Comparison of ENCODE assay signal across 20 cellular contexts in the genomic region with DNA sequence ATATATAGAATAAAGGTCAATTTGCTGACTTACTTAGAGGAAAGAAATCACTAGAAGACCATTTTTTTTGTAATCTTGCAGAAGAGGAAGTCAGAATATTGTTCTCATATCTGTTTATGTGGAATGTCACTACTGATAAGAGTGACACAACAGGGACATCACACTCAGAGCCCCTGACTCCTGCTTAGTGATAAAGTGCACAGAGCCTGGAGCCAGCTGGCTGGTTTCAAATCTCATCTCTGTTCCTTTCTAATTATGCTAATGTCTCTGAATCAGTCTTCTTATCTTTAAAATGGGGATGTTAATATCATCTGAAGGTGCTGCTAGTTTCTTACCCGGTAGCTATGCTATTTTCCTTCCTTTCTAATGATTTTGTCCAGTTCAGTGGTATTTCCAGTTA. TPM values are rescaled to one million over a fixed set of nuclear protein-coding genes. Genes with fewer than 3 reads are reported as not detected.
"Had no signal": no experiment of that assay in that cellular context is flagged by ENCODE, and none has a peak within 500 bp of the region (broad histone marks: within the 10 kb centered on the region; RNA-seq: fewer than 3 reads in every experiment).

No MANE protein-coding gene starts in this region.

- FAIRE-seq: endothelial cell of umbilical vein had no signal

- H3K36me3 Mint-ChIP-seq: type B pancreatic cell had no signal

- H3K27me3 Mint-ChIP-seq: stimulated activated naive CD8-positive, alpha-beta T cell treated with anti-CD3 and anti-CD28 coated beads, Interleukin-15, amount 100 ng/mL, for 72 hours; type B pancreatic cell had no signal

- H3K27ac Mint-ChIP-seq: natural killer cell; stimulated activated naive B cell treated with anti-CD40 and anti-IgM and Interleukin-4, amounts not matched to agents 10 μg/mL and 1 μg/mL and 100 μg/mL, for 72 hours; stimulated activated naive CD8-positive, alpha-beta T cell treated with anti-CD3 and anti-CD28 coated beads, Interleukin-15, amount 100 ng/mL, for 72 hours; type B pancreatic cell had no signal

- H3K4me3 ChIP-seq: colonic mucosa, hepatocyte, sigmoid colon, skin epidermis, uterus had no signal

- H3K27me3 ChIP-seq: colonic mucosa, hepatocyte, sigmoid colon, uterus had no signal

- H3K9me3 ChIP-seq: colonic mucosa, uterus had no signal

- H3K4me1 Mint-ChIP-seq: natural killer cell; neural crest cell; stimulated activated naive B cell treated with anti-CD40 and anti-IgM and Interleukin-4, amounts not matched to agents 10 μg/mL and 1 μg/mL and 100 μg/mL, for 72 hours; stimulated activated naive CD8-positive, alpha-beta T cell treated with anti-CD3 and anti-CD28 coated beads, Interleukin-15, amount 100 ng/mL, for 72 hours had no signal

- H3K4me1 ChIP-seq: colonic mucosa, sigmoid colon, uterus had no signal

- ATAC-seq: left colon; natural killer cell; stimulated activated naive B cell treated with anti-CD40 and anti-IgM and Interleukin-4, amounts not matched to agents 10 μg/mL and 1 μg/mL and 100 μg/mL, for 72 hours; stimulated activated naive CD8-positive, alpha-beta T cell treated with anti-CD3 and anti-CD28 coated beads, Interleukin-15, amount 100 ng/mL, for 72 hours had no signal

- DNase-seq: colonic mucosa; dermis blood vessel endothelial cell; erythroblast; foreskin melanocyte; head of caudate nucleus; left colon; natural killer cell; sigmoid colon; stimulated activated CD4-positive, alpha-beta T cell treated with anti-CD3 and anti-CD28 coated beads, Interleukin-2, amount 100 ng/mL, for 24 hours; stimulated activated CD4-positive, alpha-beta T cell treated with anti-CD3 and anti-CD28 coated beads, Interleukin-4, amount 100 ng/mL, for 4 hours; stimulated activated naive B cell treated with anti-CD40 and anti-IgM and Interleukin-4, amounts not matched to agents 10 μg/mL and 1 μg/mL and 100 μg/mL, for 72 hours; stimulated activated naive CD8-positive, alpha-beta T cell treated with anti-CD3 and anti-CD28 coated beads, Interleukin-15, amount 100 ng/mL, for 72 hours; substantia nigra; uterus had no signal

- H3K36me3 ChIP-seq: colonic mucosa, sigmoid colon, uterus had no signal

- H3K4me3 Mint-ChIP-seq: mesothelial cell of epicardium; natural killer cell; neural crest cell; stimulated activated naive B cell treated with anti-CD40 and anti-IgM and Interleukin-4, amounts not matched to agents 10 μg/mL and 1 μg/mL and 100 μg/mL, for 72 hours; stimulated activated naive CD8-positive, alpha-beta T cell treated with anti-CD3 and anti-CD28 coated beads, Interleukin-15, amount 100 ng/mL, for 72 hours; type B pancreatic cell had no signal

- H3K27ac ChIP-seq: colonic mucosa, hepatocyte, sigmoid colon, skin epidermis, uterus had no signal

RNA-seq across cellular contexts. Expression of gene LIFR, which starts 58.6 kb away (rescaled TPM):
- total RNA-seq: natural killer cell had no signal
